ENCODE assay signal across 8 cellular contexts in genomic region chr14:76050797-76051392, GRCh38.
DNase-seq lines count a peak whose midpoint lies in the region; ATAC-seq and FAIRE-seq lines count a peak whose summit lies in the region.

No MANE protein-coding gene starts in this region.

- peak; percentile 89 for FAIRE-seq in endometrium (lab: Jason Lieb, UNC)

- ATAC-seq in activated CD8-positive, alpha-beta T cell treated with anti-CD3 and anti-CD28 coated beads, Interleukin-2, amount 10 ng/mL, durations not matched to agents 7 days and 5 days, result peak; percentile 49
- ATAC-seq in stimulated activated effector memory CD8-positive, alpha-beta T cell treated with anti-CD3 and anti-CD28 coated beads, Interleukin-12 subunit alpha, Interleukin-12 subunit beta, amount 100 ng/mL, for 72 hours, result peak; percentile 56
- ATAC-seq in GM19023 (IDR thresholded peaks at IDR 0.05; ENCODE audit: unreplicated experiment), result no peak

- DNase-seq in AML-193 (lab: John Stamatoyannopoulos, UW) (peak; percentile 47 to 51), H7 (peak; percentile 68), NCI-H526 treated with DMSO at 0.1 percent for 48 hours (lab: John Stamatoyannopoulos, UW) (peak; percentile 14), midbrain (lab: John Stamatoyannopoulos, UW) (peak; percentile 73)
- DNase-seq in activated CD8-positive, alpha-beta T cell treated with anti-CD3 and anti-CD28 coated beads, Interleukin-2, amount 10 ng/mL, durations not matched to agents 7 days and 5 days, result peak; percentile 72
- peak; percentile 38 to 75 for DNase-seq in stimulated activated effector memory CD8-positive, alpha-beta T cell treated with anti-CD3 and anti-CD28 coated beads, Interleukin-12 subunit alpha, Interleukin-12 subunit beta, amount 100 ng/mL, for 72 hours (ENCODE audit: low spot score in 2 of 2)

- no peaks in the 10 kb centered on the region for H3K36me3 Mint-ChIP-seq in activated CD8-positive, alpha-beta T cell treated with anti-CD3 and anti-CD28 coated beads, Interleukin-2, amount 10 ng/mL, durations not matched to agents 7 days and 5 days (ENCODE audit: low read depth)
- H3K36me3 Mint-ChIP-seq in stimulated activated effector memory CD8-positive, alpha-beta T cell treated with anti-CD3 and anti-CD28 coated beads, Interleukin-12 subunit alpha, Interleukin-12 subunit beta, amount 100 ng/mL, for 72 hours, result no peaks in the 10 kb centered on the region

- H3K27me3 ChIP-seq in H7 (ENCODE audit: control insufficient read depth, insufficient read depth, low read length), result no peaks in the 10 kb centered on the region

- H3K9me3 Mint-ChIP-seq in activated CD8-positive, alpha-beta T cell treated with anti-CD3 and anti-CD28 coated beads, Interleukin-2, amount 10 ng/mL, durations not matched to agents 7 days and 5 days (ENCODE audit: insufficient read depth), result no peaks in the 10 kb centered on the region
- H3K9me3 Mint-ChIP-seq in stimulated activated effector memory CD8-positive, alpha-beta T cell treated with anti-CD3 and anti-CD28 coated beads, Interleukin-12 subunit alpha, Interleukin-12 subunit beta, amount 100 ng/mL, for 72 hours, result no peaks in the 10 kb centered on the region

- H3K27me3 Mint-ChIP-seq in activated CD8-positive, alpha-beta T cell treated with anti-CD3 and anti-CD28 coated beads, Interleukin-2, amount 10 ng/mL, durations not matched to agents 7 days and 5 days (ENCODE audit: low read depth), result no peaks in the 10 kb centered on the region

- H3K4me1 Mint-ChIP-seq in activated CD8-positive, alpha-beta T cell treated with anti-CD3 and anti-CD28 coated beads, Interleukin-2, amount 10 ng/mL, durations not matched to agents 7 days and 5 days (ENCODE audit: low read depth), result no peaks in the 10 kb centered on the region
- peaks cover 4% of the 10 kb centered on the region for H3K4me1 Mint-ChIP-seq in stimulated activated effector memory CD8-positive, alpha-beta T cell treated with anti-CD3 and anti-CD28 coated beads, Interleukin-12 subunit alpha, Interleukin-12 subunit beta, amount 100 ng/mL, for 72 hours

- H3K36me3 ChIP-seq in H7 (replicated peaks; ENCODE audit: control insufficient read depth, insufficient read depth, low read length), result no peaks in the 10 kb centered on the region; the same call in 1 of the 2 replicates

- H3K4me3 ChIP-seq in H7 (ENCODE audit: insufficient read depth, low read depth, low read length), result no peak overlapping the region

- no peak overlapping the region for H3K27ac Mint-ChIP-seq in activated CD8-positive, alpha-beta T cell treated with anti-CD3 and anti-CD28 coated beads, Interleukin-2, amount 10 ng/mL, durations not matched to agents 7 days and 5 days
- no peak overlapping the region for H3K27ac Mint-ChIP-seq in stimulated activated effector memory CD8-positive, alpha-beta T cell treated with anti-CD3 and anti-CD28 coated beads, Interleukin-12 subunit alpha, Interleukin-12 subunit beta, amount 100 ng/mL, for 72 hours

- H3K4me3 Mint-ChIP-seq in activated CD8-positive, alpha-beta T cell treated with anti-CD3 and anti-CD28 coated beads, Interleukin-2, amount 10 ng/mL, durations not matched to agents 7 days and 5 days, result no peak overlapping the region
- H3K4me3 Mint-ChIP-seq in stimulated activated effector memory CD8-positive, alpha-beta T cell treated with anti-CD3 and anti-CD28 coated beads, Interleukin-12 subunit alpha, Interleukin-12 subunit beta, amount 100 ng/mL, for 72 hours, result no peak overlapping the region

- POLR2A ChIA-PET in activated CD8-positive, alpha-beta T cell treated with anti-CD3 and anti-CD28 coated beads, Interleukin-2, amount 10 ng/mL, durations not matched to agents 7 days and 5 days (lab: Charles Lee), result interaction anchor here (1.3 kb wide), 1 partner anchor 336 kb away, joined by 3 read pairs; no protein-coding TSS in a partner anchor

- CTCF ChIA-PET in activated CD8-positive, alpha-beta T cell treated with anti-CD3 and anti-CD28 coated beads, Interleukin-2, amount 10 ng/mL, durations not matched to agents 7 days and 5 days (lab: Charles Lee), result interaction anchor here (0.6 to 3.5 kb wide), 32 partner anchors 9 to 597 kb away, joined by 3 to 75 read pairs (median 3); no protein-coding TSS in a partner anchor

Comparison
In these comparisons a context has a peak if more than half of its experiments do, and no peak if none do; other contexts are left out.
1. DNase-seq: peak in every context shown above with its lines; median percentile 73 in midbrain; 72 in activated CD8-positive, alpha-beta T cell treated with anti-CD3 and anti-CD28 coated beads, Interleukin-2, amount 10 ng/mL, durations not matched to agents 7 days and 5 days; 68 in H7; 56 in stimulated activated effector memory CD8-positive, alpha-beta T cell treated with anti-CD3 and anti-CD28 coated beads, Interleukin-12 subunit alpha, Interleukin-12 subunit beta, amount 100 ng/mL, for 72 hours; 49 in AML-193; 14 in NCI-H526 treated with DMSO at 0.1 percent for 48 hours.